Comparison of ENCODE assay signal across 1 cellular context in the genomic region with DNA sequence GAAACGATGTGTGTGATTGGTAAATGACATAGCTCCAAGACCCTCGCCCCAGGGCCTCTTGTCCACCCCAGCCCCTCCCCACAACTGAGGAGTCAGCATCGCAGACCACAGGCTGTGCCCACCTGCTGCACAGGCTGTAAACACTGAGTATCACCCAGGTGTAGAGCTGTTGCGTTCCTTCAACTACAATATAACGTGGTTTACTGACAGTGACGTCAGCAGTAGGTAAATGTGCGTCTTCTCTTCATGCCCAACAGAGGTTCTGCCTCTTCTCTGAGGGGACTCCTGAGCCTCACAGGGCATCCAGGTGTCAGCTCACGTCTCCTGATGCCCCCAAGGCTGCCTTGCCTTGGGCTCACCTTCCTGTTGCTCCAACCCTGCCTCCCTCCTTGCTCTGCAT.
TF ChIP-seq lines count a peak whose summit lies in the region.

No MANE protein-coding gene starts in this region.

TF ChIP-seq in HepG2, 621 proteins besides CTCF, POLR2A, EP300 and RAD21 (continued from another document):
- TF ChIP-seq, protein P1, sequence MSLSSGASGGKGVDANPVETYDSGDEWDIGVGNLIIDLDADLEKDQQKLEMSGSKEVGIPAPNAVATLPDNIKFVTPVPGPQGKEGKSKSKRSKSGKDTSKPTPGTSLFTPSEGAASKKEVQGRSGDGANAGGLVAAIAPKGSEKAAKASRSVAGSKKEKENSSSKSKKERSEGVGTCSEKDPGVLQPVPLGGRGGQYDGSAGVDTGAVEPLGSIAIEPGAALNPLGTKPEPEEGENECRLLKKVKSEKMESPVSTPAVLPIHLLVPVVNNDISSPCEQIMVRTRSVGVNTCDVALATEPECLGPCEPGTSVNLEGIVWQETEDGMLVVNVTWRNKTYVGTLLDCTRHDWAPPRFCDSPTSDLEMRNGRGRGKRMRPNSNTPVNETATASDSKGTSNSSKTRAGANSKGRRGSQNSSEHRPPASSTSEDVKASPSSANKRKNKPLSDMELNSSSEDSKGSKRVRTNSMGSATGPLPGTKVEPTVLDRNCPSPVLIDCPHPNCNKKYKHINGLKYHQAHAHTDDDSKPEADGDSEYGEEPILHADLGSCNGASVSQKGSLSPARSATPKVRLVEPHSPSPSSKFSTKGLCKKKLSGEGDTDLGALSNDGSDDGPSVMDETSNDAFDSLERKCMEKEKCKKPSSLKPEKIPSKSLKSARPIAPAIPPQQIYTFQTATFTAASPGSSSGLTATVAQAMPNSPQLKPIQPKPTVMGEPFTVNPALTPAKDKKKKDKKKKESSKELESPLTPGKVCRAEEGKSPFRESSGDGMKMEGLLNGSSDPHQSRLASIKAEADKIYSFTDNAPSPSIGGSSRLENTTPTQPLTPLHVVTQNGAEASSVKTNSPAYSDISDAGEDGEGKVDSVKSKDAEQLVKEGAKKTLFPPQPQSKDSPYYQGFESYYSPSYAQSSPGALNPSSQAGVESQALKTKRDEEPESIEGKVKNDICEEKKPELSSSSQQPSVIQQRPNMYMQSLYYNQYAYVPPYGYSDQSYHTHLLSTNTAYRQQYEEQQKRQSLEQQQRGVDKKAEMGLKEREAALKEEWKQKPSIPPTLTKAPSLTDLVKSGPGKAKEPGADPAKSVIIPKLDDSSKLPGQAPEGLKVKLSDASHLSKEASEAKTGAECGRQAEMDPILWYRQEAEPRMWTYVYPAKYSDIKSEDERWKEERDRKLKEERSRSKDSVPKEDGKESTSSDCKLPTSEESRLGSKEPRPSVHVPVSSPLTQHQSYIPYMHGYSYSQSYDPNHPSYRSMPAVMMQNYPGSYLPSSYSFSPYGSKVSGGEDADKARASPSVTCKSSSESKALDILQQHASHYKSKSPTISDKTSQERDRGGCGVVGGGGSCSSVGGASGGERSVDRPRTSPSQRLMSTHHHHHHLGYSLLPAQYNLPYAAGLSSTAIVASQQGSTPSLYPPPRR (CRISPR knock-in tag; IDR thresholded peaks at IDR 0.05; ENCODE audit: borderline replicate concordance) = no peak
- TF ChIP-seq ZNF709 (CRISPR knock-in tag; IDR thresholded peaks at IDR 0.05) = no peak
- TF ChIP-seq ZNF570 (CRISPR knock-in tag; IDR thresholded peaks at IDR 0.05; ENCODE audit: borderline replicate concordance) = no peak
- no peak for TF ChIP-seq ZNF263 (CRISPR knock-in tag; IDR thresholded peaks at IDR 0.05)
- TF ChIP-seq ZNF451 (CRISPR knock-in tag; IDR thresholded peaks at IDR 0.05) = no peak
- TF ChIP-seq RFX5 (IDR thresholded peaks at IDR 0.05; ENCODE audit: low read depth, low read length) = no peak
- TF ChIP-seq ZNF777 (CRISPR knock-in tag; IDR thresholded peaks at IDR 0.05) = no peak
- TF ChIP-seq ELF4 (CRISPR knock-in tag; IDR thresholded peaks at IDR 0.05; ENCODE audit: borderline replicate concordance) = no peak
- TF ChIP-seq, protein P2, sequence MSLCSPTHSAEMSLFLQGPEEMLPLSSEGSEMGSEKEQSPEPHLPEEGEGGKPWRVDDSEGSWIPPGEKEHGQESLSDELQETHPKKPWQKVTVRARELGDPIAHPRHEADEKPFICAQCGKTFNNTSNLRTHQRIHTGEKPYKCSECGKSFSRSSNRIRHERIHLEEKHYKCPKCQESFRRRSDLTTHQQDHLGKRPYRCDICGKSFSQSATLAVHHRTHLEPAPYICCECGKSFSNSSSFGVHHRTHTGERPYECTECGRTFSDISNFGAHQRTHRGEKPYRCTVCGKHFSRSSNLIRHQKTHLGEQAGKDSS (CRISPR knock-in tag; IDR thresholded peaks at IDR 0.05; ENCODE audit: borderline replicate concordance, low read depth) = no peak
- TF ChIP-seq CENPBD1 (CRISPR knock-in tag; IDR thresholded peaks at IDR 0.05; ENCODE audit: borderline replicate concordance, low read depth) = no peak
- no peak for TF ChIP-seq ZNF3 (CRISPR knock-in tag; IDR thresholded peaks at IDR 0.05)
- peak; percentile 25; the same call in 1 of the 2 replicates for TF ChIP-seq ATF7 (IDR thresholded peaks at IDR 0.05)
- no peak for TF ChIP-seq ATF7 (CRISPR knock-in tag; IDR thresholded peaks at IDR 0.05)
